34 cellular contexts compared by ENCODE assay signal in the genomic region with DNA sequence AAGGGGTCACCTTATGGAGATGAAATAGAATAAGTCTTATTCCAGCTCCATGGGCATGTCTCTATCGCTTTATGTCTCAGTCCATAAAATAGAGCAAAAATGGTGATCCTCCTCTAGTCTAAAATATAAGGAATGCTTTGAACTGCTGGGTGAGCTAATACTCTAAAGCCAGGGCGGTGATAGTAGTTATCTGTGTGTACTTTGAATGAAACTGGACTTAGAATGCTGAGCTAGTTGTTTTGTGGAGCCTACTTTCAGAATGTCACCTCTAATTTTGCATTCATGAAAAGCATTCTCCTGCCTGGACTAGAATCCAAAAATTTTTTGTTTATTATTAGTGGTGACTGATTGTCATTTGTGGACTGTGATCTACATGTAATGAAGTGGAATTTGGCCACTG.
"Had no signal": no experiment of that assay in that cellular context is flagged by ENCODE, and none has a peak within 500 bp of the region (broad histone marks: within the 10 kb centered on the region; RNA-seq: fewer than 3 reads in every experiment).

No MANE protein-coding gene starts in this region.

- H3K4me3 ChIP-seq: ascending aorta, cardiac muscle cell, colonic mucosa, esophagus squamous epithelium, pancreas, prostate gland, skin epidermis, stomach, tibial artery, upper lobe of right lung had no signal

- H3K27ac ChIP-seq: ascending aorta, cardiac muscle cell, colonic mucosa, epithelial cell of prostate, esophagus squamous epithelium, pancreas, prostate gland, tibial artery, upper lobe of right lung, VCaP had no signal

- H3K27ac Mint-ChIP-seq: activated naive CD4-positive, alpha-beta T cell treated with anti-CD3 and anti-CD28 coated beads, Interleukin-2, amount 10 ng/mL, durations not matched to agents 7 days and 5 days; activated naive CD8-positive, alpha-beta T cell treated with anti-CD3 and anti-CD28 coated beads, Interleukin-2, amount 10 ng/mL, durations not matched to agents 7 days and 5 days; stimulated activated naive B cell treated with anti-CD40 and anti-IgM and Interleukin-4, amounts not matched to agents 10 μg/mL and 1 μg/mL and 100 μg/mL, for 72 hours had no signal

- H3K9me3 Mint-ChIP-seq: activated naive CD4-positive, alpha-beta T cell treated with anti-CD3 and anti-CD28 coated beads, Interleukin-2, amount 10 ng/mL, durations not matched to agents 7 days and 5 days; brain; neural crest cell; stimulated activated naive B cell treated with anti-CD40 and anti-IgM and Interleukin-4, amounts not matched to agents 10 μg/mL and 1 μg/mL and 100 μg/mL, for 72 hours had no signal

- H3K27me3 ChIP-seq: ascending aorta, cardiac muscle cell, colonic mucosa, esophagus squamous epithelium, pancreas, stomach, tibial artery, upper lobe of right lung had no signal

- H3K36me3 Mint-ChIP-seq: brain; stimulated activated naive B cell treated with anti-CD40 and anti-IgM and Interleukin-4, amounts not matched to agents 10 μg/mL and 1 μg/mL and 100 μg/mL, for 72 hours had no signal

- H3K9me3 ChIP-seq: ascending aorta, colonic mucosa, esophagus squamous epithelium, pancreas, prostate gland, stomach, tibial artery, upper lobe of right lung had no signal

- ATAC-seq: left cardiac atrium; naive thymus-derived CD4-positive, alpha-beta T cell; pancreas; sciatic nerve; stimulated activated naive B cell treated with anti-CD40 and anti-IgM and Interleukin-4, amounts not matched to agents 10 μg/mL and 1 μg/mL and 100 μg/mL, for 72 hours; upper lobe of right lung had no signal

- H3K27me3 Mint-ChIP-seq: activated naive CD4-positive, alpha-beta T cell treated with anti-CD3 and anti-CD28 coated beads, Interleukin-2, amount 10 ng/mL, durations not matched to agents 7 days and 5 days; activated naive CD8-positive, alpha-beta T cell treated with anti-CD3 and anti-CD28 coated beads, Interleukin-2, amount 10 ng/mL, durations not matched to agents 7 days and 5 days; brain; naive thymus-derived CD4-positive, alpha-beta T cell; stimulated activated naive B cell treated with anti-CD40 and anti-IgM and Interleukin-4, amounts not matched to agents 10 μg/mL and 1 μg/mL and 100 μg/mL, for 72 hours had no signal

- H3K36me3 ChIP-seq: ascending aorta, cardiac muscle cell, colonic mucosa, esophagus squamous epithelium, pancreas, prostate gland, stomach, tibial artery, upper lobe of right lung had no signal

- DNase-seq: activated CD4-positive, alpha-beta T cell treated with anti-CD3 and anti-CD28 coated beads for 4 hours; activated CD4-positive, alpha-beta T cell treated with anti-CD3 and anti-CD28 coated beads, Interleukin-2, amount 50 U/mL, for 4 hours; activated CD8-positive, alpha-beta memory T cell treated with anti-CD3 and anti-CD28 coated beads for 24 hours; activated effector memory CD4-positive, alpha-beta T cell treated with anti-CD3 and anti-CD28 coated beads, Interleukin-2, amount 50 U/mL, for 16 hours; activated naive CD4-positive, alpha-beta T cell treated with anti-CD3 and anti-CD28 coated beads, Interleukin-2, amount 10 ng/mL, durations not matched to agents 7 days and 5 days; activated naive CD8-positive, alpha-beta T cell treated with anti-CD3 and anti-CD28 coated beads, Interleukin-2, amount 10 ng/mL, durations not matched to agents 7 days and 5 days; cerebellar nuclear complex; colonic mucosa; effector CD8-positive, alpha-beta T cell; esophagus squamous epithelium; islet precursor cell; left cardiac atrium; mammary epithelial cell; midbrain; naive thymus-derived CD4-positive, alpha-beta T cell; nucleus accumbens; pancreas; retina; stimulated activated CD4-positive, alpha-beta T cell treated with anti-CD3 and anti-CD28 coated beads, Interleukin-1b, Interleukin-23, amount 100 ng/mL, for 48 hours; stimulated activated CD4-positive, alpha-beta T cell treated with anti-CD3 and anti-CD28 coated beads, Interleukin-4, amount 100 ng/mL, for 4 hours; stimulated activated CD8-positive, alpha-beta memory T cell treated with anti-CD3 and anti-CD28 coated beads, Interleukin-4, amount 100 ng/mL, for 48 hours; stimulated activated naive B cell treated with anti-CD40 and anti-IgM and Interleukin-4, amounts not matched to agents 10 μg/mL and 1 μg/mL and 100 μg/mL, for 72 hours; stomach; tibial artery; upper lobe of right lung had no signal

- H3K4me3 Mint-ChIP-seq: activated naive CD4-positive, alpha-beta T cell treated with anti-CD3 and anti-CD28 coated beads, Interleukin-2, amount 10 ng/mL, durations not matched to agents 7 days and 5 days; activated naive CD8-positive, alpha-beta T cell treated with anti-CD3 and anti-CD28 coated beads, Interleukin-2, amount 10 ng/mL, durations not matched to agents 7 days and 5 days; naive thymus-derived CD4-positive, alpha-beta T cell; neural crest cell; stimulated activated naive B cell treated with anti-CD40 and anti-IgM and Interleukin-4, amounts not matched to agents 10 μg/mL and 1 μg/mL and 100 μg/mL, for 72 hours had no signal

- H3K4me1 Mint-ChIP-seq: neural crest cell had no signal

- H3K4me1 ChIP-seq: pancreas, prostate gland had no signal
